In genomic region chr10:95265572-95265971, GRCh38 we compare ENCODE assay signal across 1 cellular context.
TF ChIP-seq lines count a peak whose summit lies in the region.

No MANE protein-coding gene starts in this region.

TF ChIP-seq in GM23338, 12 proteins besides CTCF, POLR2A, EP300 and RAD21 (continued from another document):
- TF ChIP-seq, protein P1, sequence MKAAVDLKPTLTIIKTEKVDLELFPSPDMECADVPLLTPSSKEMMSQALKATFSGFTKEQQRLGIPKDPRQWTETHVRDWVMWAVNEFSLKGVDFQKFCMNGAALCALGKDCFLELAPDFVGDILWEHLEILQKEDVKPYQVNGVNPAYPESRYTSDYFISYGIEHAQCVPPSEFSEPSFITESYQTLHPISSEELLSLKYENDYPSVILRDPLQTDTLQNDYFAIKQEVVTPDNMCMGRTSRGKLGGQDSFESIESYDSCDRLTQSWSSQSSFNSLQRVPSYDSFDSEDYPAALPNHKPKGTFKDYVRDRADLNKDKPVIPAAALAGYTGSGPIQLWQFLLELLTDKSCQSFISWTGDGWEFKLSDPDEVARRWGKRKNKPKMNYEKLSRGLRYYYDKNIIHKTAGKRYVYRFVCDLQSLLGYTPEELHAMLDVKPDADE (IDR thresholded peaks at IDR 0.05): no peak
- no peak for TF ChIP-seq STAT1 (IDR thresholded peaks at IDR 0.05; ENCODE audit: unreplicated experiment)
- no peak for TF ChIP-seq NANOG (IDR thresholded peaks at IDR 0.05; ENCODE audit: borderline replicate concordance)
- TF ChIP-seq ZNF331 (CRISPR knock-in tag; IDR thresholded peaks at IDR 0.05; ENCODE audit: low read depth): no peak
- TF ChIP-seq EZH2phosphoT487 (IDR thresholded peaks at IDR 0.05; ENCODE audit: unreplicated experiment): no peak
- TF ChIP-seq, protein P2, sequence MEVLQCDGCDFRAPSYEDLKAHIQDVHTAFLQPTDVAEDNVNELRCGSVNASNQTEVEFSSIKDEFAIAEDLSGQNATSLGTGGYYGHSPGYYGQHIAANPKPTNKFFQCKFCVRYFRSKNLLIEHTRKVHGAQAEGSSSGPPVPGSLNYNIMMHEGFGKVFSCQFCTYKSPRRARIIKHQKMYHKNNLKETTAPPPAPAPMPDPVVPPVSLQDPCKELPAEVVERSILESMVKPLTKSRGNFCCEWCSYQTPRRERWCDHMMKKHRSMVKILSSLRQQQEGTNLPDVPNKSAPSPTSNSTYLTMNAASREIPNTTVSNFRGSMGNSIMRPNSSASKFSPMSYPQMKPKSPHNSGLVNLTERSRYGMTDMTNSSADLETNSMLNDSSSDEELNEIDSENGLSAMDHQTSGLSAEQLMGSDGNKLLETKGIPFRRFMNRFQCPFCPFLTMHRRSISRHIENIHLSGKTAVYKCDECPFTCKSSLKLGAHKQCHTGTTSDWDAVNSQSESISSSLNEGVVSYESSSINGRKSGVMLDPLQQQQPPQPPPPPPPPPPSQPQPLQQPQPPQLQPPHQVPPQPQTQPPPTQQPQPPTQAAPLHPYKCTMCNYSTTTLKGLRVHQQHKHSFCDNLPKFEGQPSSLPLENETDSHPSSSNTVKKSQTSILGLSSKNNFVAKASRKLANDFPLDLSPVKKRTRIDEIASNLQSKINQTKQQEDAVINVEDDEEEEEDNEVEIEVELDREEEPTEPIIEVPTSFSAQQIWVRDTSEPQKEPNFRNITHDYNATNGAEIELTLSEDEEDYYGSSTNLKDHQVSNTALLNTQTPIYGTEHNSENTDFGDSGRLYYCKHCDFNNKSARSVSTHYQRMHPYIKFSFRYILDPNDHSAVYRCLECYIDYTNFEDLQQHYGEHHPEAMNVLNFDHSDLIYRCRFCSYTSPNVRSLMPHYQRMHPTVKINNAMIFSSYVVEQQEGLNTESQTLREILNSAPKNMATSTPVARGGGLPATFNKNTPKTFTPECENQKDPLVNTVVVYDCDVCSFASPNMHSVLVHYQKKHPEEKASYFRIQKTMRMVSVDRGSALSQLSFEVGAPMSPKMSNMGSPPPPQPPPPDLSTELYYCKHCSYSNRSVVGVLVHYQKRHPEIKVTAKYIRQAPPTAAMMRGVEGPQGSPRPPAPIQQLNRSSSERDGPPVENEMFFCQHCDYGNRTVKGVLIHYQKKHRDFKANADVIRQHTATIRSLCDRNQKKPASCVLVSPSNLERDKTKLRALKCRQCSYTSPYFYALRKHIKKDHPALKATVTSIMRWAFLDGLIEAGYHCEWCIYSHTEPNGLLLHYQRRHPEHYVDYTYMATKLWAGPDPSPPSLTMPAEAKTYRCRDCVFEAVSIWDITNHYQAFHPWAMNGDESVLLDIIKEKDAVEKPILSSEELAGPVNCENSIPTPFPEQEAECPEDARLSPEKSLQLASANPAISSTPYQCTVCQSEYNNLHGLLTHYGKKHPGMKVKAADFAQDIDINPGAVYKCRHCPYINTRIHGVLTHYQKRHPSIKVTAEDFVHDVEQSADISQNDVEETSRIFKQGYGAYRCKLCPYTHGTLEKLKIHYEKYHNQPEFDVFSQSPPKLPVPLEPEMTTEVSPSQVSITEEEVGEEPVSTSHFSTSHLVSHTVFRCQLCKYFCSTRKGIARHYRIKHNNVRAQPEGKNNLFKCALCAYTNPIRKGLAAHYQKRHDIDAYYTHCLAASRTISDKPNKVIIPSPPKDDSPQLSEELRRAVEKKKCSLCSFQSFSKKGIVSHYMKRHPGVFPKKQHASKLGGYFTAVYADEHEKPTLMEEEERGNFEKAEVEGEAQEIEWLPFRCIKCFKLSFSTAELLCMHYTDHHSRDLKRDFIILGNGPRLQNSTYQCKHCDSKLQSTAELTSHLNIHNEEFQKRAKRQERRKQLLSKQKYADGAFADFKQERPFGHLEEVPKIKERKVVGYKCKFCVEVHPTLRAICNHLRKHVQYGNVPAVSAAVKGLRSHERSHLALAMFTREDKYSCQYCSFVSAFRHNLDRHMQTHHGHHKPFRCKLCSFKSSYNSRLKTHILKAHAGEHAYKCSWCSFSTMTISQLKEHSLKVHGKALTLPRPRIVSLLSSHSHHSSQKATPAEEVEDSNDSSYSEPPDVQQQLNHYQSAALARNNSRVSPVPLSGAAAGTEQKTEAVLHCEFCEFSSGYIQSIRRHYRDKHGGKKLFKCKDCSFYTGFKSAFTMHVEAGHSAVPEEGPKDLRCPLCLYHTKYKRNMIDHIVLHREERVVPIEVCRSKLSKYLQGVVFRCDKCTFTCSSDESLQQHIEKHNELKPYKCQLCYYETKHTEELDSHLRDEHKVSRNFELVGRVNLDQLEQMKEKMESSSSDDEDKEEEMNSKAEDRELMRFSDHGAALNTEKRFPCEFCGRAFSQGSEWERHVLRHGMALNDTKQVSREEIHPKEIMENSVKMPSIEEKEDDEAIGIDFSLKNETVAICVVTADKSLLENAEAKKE (CRISPR knock-in tag; IDR thresholded peaks at IDR 0.05): no peak
